8 cellular contexts compared by ENCODE assay signal in genomic region chr17:7988750-7989178, GRCh38. TPM values are rescaled to one million over a fixed set of nuclear protein-coding genes. Genes with fewer than 3 reads are reported as not detected.
DNase-seq lines count a peak whose midpoint lies in the region; ATAC-seq and TF ChIP-seq lines count a peak whose summit lies in the region.

No MANE protein-coding gene starts in this region.

- H3K27me3 Mint-ChIP-seq in activated naive CD8-positive, alpha-beta T cell treated with anti-CD3 and anti-CD28 coated beads, Interleukin-2, amount 50 U/mL, for 24 hours, result no peaks in the 10 kb centered on the region

- H3K4me3 ChIP-seq in DND-41 (ENCODE audit: low read depth in 1 of 2, low read length in 2 of 2), result no peak overlapping the region
- H3K4me3 ChIP-seq in PC-9, result no peak overlapping the region
- no peak overlapping the region for H3K4me3 ChIP-seq in heart left ventricle
- H3K4me3 ChIP-seq in retinal pigment epithelial cell (ENCODE audit: low read length), result no peak overlapping the region

- DNase-seq in DND-41 (peak; percentile 65), Kasumi-1 (lab: John Stamatoyannopoulos, UW) (peak; percentile 49 to 67), PC-9 (peak; percentile 41 to 50), heart left ventricle (peak in 2 of 5 donors; percentile 53 to 67), retinal pigment epithelial cell (ENCODE audit: low read depth) (peak; percentile 30), iPS-NIHi11 (ENCODE audit: low spot score) (no peak)
- peak; percentile 40 for DNase-seq in activated naive CD8-positive, alpha-beta T cell treated with anti-CD3 and anti-CD28 coated beads, Interleukin-2, amount 50 U/mL, for 24 hours

- peak overlapping the region; percentile 70 for H3K27ac Mint-ChIP-seq in activated naive CD8-positive, alpha-beta T cell treated with anti-CD3 and anti-CD28 coated beads, Interleukin-2, amount 50 U/mL, for 24 hours

- H3K9me3 ChIP-seq in DND-41 (ENCODE audit: insufficient read depth, low read length, severe bottlenecking) (no peaks in the 10 kb centered on the region), PC-9 (ENCODE audit: insufficient read depth, low read depth) (no peaks in the 10 kb centered on the region), heart left ventricle (no peaks in the 10 kb centered on the region)

- no peaks in the 10 kb centered on the region for H3K9me2 ChIP-seq in PC-9 (ENCODE audit: insufficient read depth)

- no peaks in the 10 kb centered on the region for H3K9me3 Mint-ChIP-seq in activated naive CD8-positive, alpha-beta T cell treated with anti-CD3 and anti-CD28 coated beads, Interleukin-2, amount 50 U/mL, for 24 hours

- ATAC-seq in DND-41 (ENCODE audit: insufficient read depth, low read depth) (peak; percentile 64), heart left ventricle (peak in 3 of 4 donors; percentile 64 to 83 (median 79)), HG02973 (IDR thresholded peaks at IDR 0.05; ENCODE audit: unreplicated experiment) (no peak)
- peak; percentile 48 for ATAC-seq in activated naive CD8-positive, alpha-beta T cell treated with anti-CD3 and anti-CD28 coated beads, Interleukin-2, amount 50 U/mL, for 24 hours

- H4K20me1 ChIP-seq in DND-41 (ENCODE audit: insufficient read depth, low read length), result no peaks in the 10 kb centered on the region
- H4K20me1 ChIP-seq in PC-9 (ENCODE audit: insufficient read depth), result no peaks in the 10 kb centered on the region

- H3K4me1 ChIP-seq in DND-41 (ENCODE audit: insufficient read depth, low read length), result peaks cover 15% of the 10 kb centered on the region
- H3K4me1 ChIP-seq in PC-9 (replicated peaks; ENCODE audit: insufficient read depth), result no peaks in the 10 kb centered on the region; the same call in 1 of the 2 replicates
- H3K4me1 ChIP-seq in heart left ventricle, result peaks cover 0 to 19% (median 4%) of the 10 kb centered on the region in 12 donors

- intact Hi-C loops in PC-9 (cut with micrococcal nuclease; ENCODE audit: unreplicated experiment), result loop anchor here (2.0 kb wide), 2 partner anchors 126 to 166 kb away; no protein-coding TSS in a partner anchor
- intact Hi-C loops in heart left ventricle (cut with DNase I), result loop anchor here (1.0 to 10.0 kb wide), 13 partner anchors 52 to 246 kb away; partner anchors contain the start of genes CNTROB (in 1 of the 10) and TRAPPC1 (in 1 of the 10)

- BruUV-seq in PC-9 (replicated peaks; lab: Mats Ljungman, UMichigan), result no TSS peak

- H3F3A ChIP-seq in PC-9 (ENCODE audit: insufficient read depth, low read depth), result peaks cover 15% of the 10 kb centered on the region; the same call in 1 of the 2 replicates

- H3K27ac ChIP-seq in DND-41 (ENCODE audit: low read length), result no peak overlapping the region
- H3K27ac ChIP-seq in PC-9, result no peak overlapping the region
- no peak overlapping the region for H3K27ac ChIP-seq in heart left ventricle

- no peaks in the 10 kb centered on the region for H3K36me3 Mint-ChIP-seq in activated naive CD8-positive, alpha-beta T cell treated with anti-CD3 and anti-CD28 coated beads, Interleukin-2, amount 50 U/mL, for 24 hours (ENCODE audit: low read depth)

- H3K27me3 ChIP-seq in DND-41 (ENCODE audit: insufficient read depth, low read length, poor library complexity) (no peaks in the 10 kb centered on the region), PC-9 (ENCODE audit: insufficient read depth, low read depth) (no peaks in the 10 kb centered on the region), heart left ventricle (peaks cover 0 to 17% (median 0%) of the 10 kb centered on the region in 9 donors)

- WGBS in heart left ventricle, 4 donors, result 20 to 23% (median 20%) methylated on average over 5 of the region's 5 CpGs

- H3K4me2 ChIP-seq in DND-41 (ENCODE audit: insufficient read depth, low read length) (no peak overlapping the region), PC-9 (no peak overlapping the region)

- no peaks in the 10 kb centered on the region for H3K79me2 ChIP-seq in DND-41 (ENCODE audit: insufficient read depth, low read length)
- H3K79me2 ChIP-seq in PC-9 (ENCODE audit: low read depth), result no peaks in the 10 kb centered on the region

- no peak for TF ChIP-seq POLR2A in heart left ventricle (IDR thresholded peaks at IDR 0.05)

- POLR2A ChIA-PET in PC-9 (lab: Charles Lee; ENCODE audit: unreplicated experiment), result no interaction called here

- no peak overlapping the region for H3K9ac ChIP-seq in DND-41 (ENCODE audit: low read depth, low read length)

- H2AFZ ChIP-seq in DND-41 (ENCODE audit: low read depth, low read length) (peak overlapping the region; percentile 59; the same call in 1 of the 2 replicates), PC-9 (no peak overlapping the region)

- TF ChIP-seq CTCF in DND-41 (IDR thresholded peaks at IDR 0.05; ENCODE audit: borderline replicate concordance, extremely low read depth, low read length, poor library complexity, severe bottlenecking) (peak; percentile 75), PC-9 (conservative IDR thresholded peaks at IDR 0.05) (peak; percentile 71), heart left ventricle (IDR thresholded peaks at IDR 0.05) (peak; percentile 63 to 81 (median 74)), retinal pigment epithelial cell (conservative IDR thresholded peaks at IDR 0.05; ENCODE audit: low read depth, low read length) (peak; percentile 55)

- H3K4me1 Mint-ChIP-seq in activated naive CD8-positive, alpha-beta T cell treated with anti-CD3 and anti-CD28 coated beads, Interleukin-2, amount 50 U/mL, for 24 hours, result peaks cover 20% of the 10 kb centered on the region

- CTCF ChIA-PET in PC-9 (lab: Charles Lee), result interaction anchor here (0.6 to 2.9 kb wide), 8 partner anchors 53 to 221 kb away, joined by 3 to 13 read pairs (median 4); partner anchors contain the start of gene RNF227

- H3K36me3 ChIP-seq in DND-41 (ENCODE audit: insufficient read depth, low read length) (no peaks in the 10 kb centered on the region), PC-9 (ENCODE audit: low read depth) (no peaks in the 10 kb centered on the region), heart left ventricle (no peaks in the 10 kb centered on the region)

- H3K4me3 Mint-ChIP-seq in activated naive CD8-positive, alpha-beta T cell treated with anti-CD3 and anti-CD28 coated beads, Interleukin-2, amount 50 U/mL, for 24 hours, result no peak overlapping the region

RNA-seq across cellular contexts. Expression of gene GUCY2D, which starts 13.7 kb away (rescaled TPM):
- total RNA-seq in PC-9 (2021) (0.79 TPM in 1 of 2 replicates, not detected in the other), heart left ventricle (not detected)
- polyA plus RNA-seq in heart left ventricle, result under 1 TPM in 1 of 2 donors, not detected in 1; 0.04 TPM

RNA-seq across cellular contexts. Expression of gene ALOX15B, which starts 50.1 kb away (rescaled TPM):
- total RNA-seq in PC-9 (2021) (not detected in 2 replicates), heart left ventricle (1 to 10 TPM in 1 of 9 donors, under 1 TPM in 4, not detected in 4; 0.07 to 2.2 (median 0.18) TPM)
- polyA plus RNA-seq in heart left ventricle, result 1 to 10 TPM in 1 of 2 donors, under 1 TPM in 1; 0.23 to 1.4 TPM

RNA-seq across cellular contexts. Expression of gene CNTROB, which starts 56.8 kb away (rescaled TPM):
- total RNA-seq in PC-9 (2021) (62.3 and 65.1 TPM in 2 replicates), heart left ventricle (10 to 100 TPM in 4 of 9 donors, 1 to 10 TPM in 5; 7.9 to 19.2 (median 9.7) TPM)
- polyA plus RNA-seq in heart left ventricle, result 10 to 100 TPM; 11.2 to 15.4 TPM

RNA-seq across cellular contexts. Expression of gene TRAPPC1, which starts 57.0 kb away (rescaled TPM):
- total RNA-seq in PC-9 (2021) (181 and 224 TPM in 2 replicates), heart left ventricle (100 to 1,000 TPM in 6 of 9 donors, 10 to 100 TPM in 3; 60.8 to 170 (median 125) TPM)
- polyA plus RNA-seq in heart left ventricle, result 100 to 1,000 TPM; 136 to 156 TPM

RNA-seq across cellular contexts. Expression of gene KCNAB3, which starts 59.1 kb away (rescaled TPM):
- total RNA-seq in PC-9 (2021) (9.5 and 13.8 TPM in 2 replicates), heart left ventricle (1 to 10 TPM in 2 of 9 donors, under 1 TPM in 5, not detected in 2; 0.19 to 1.7 (median 0.38) TPM)
- polyA plus RNA-seq in heart left ventricle, result under 1 TPM; 0.22 to 0.88 TPM
